22 cellular contexts compared by ENCODE assay signal in the genomic region with DNA sequence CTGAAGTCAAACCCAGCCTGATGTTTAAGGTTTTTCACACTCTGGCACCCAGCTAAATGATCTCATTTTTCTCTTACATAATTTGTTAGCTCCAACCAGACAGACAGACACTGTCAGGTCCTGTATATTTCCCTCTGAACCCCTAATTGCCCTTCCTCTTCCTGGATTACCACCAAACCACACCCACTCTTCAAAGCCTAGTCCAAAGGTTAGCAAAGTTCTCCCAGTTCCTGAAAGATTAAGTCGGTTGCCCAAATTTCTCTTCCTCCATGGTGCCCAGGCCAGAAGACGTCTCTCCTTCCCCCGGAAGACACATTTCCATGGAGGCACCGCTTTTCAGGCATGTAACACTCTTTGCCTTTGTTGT.
DNase-seq lines count a peak whose midpoint lies in the region; ATAC-seq and TF ChIP-seq lines count a peak whose summit lies in the region.
"Had no signal": no experiment of that assay in that cellular context is flagged by ENCODE, and none has a peak within 500 bp of the region (broad histone marks: within the 10 kb centered on the region; RNA-seq: fewer than 3 reads in every experiment).

No MANE protein-coding gene starts in this region.

- no peaks in the 10 kb centered on the region for H3K36me3 ChIP-seq in heart left ventricle
- no peaks in the 10 kb centered on the region for H3K36me3 ChIP-seq in left lung
- H3K36me3 ChIP-seq in upper lobe of right lung, result no peaks in the 10 kb centered on the region
- H3K36me3 ChIP-seq: ascending aorta, esophagus squamous epithelium, upper lobe of left lung had no signal

- DNase-seq in heart left ventricle (no peak), Right ventricle myocardium inferior (ENCODE audit: missing footprints) (no peak), SKM-1 treated with dmso at 0.1 percent for 144 hours (lab: John Stamatoyannopoulos, UW; ENCODE audit: unreplicated experiment) (peak; percentile 72), left lung (no peak), upper lobe of right lung (no peak), NCI-H1092 treated with DMSO at 0.1 percent for 48 hours (lab: John Stamatoyannopoulos, UW) (no peak), omental fat pad (ENCODE audit: low spot score) (no peak), cortex of kidney (lab: John Stamatoyannopoulos, UW) (no peak)
- DNase-seq: activated CD4-positive, alpha-beta T cell treated with anti-CD3 and anti-CD28 coated beads for 48 hours; activated CD8-positive, alpha-beta memory T cell treated with anti-CD3 and anti-CD28 coated beads, Interleukin-2, amount 10 ng/mL, durations not matched to agents 7 days and 5 days; effector memory CD8-positive, alpha-beta T cell; esophagus squamous epithelium; kidney; mesendoderm; naive thymus-derived CD8-positive, alpha-beta T cell; NCI-H146; NCI-H2171 treated with DMSO at 0.1 percent for 48 hours; OCI-M1; SHP77; upper lobe of left lung had no signal

- H3K27ac ChIP-seq in heart left ventricle, result peak overlapping the region in 8 of 12 donors; percentile 17 to 84 (median 62)
- H3K27ac ChIP-seq in left lung, result no peak overlapping the region
- H3K27ac ChIP-seq in upper lobe of right lung, result no peak overlapping the region
- H3K27ac ChIP-seq: ascending aorta, upper lobe of left lung had no signal

- ATAC-seq in heart left ventricle (no peak), Right ventricle myocardium inferior (no peak), left lung (peak; percentile 44), upper lobe of right lung (peak; percentile 57), omental fat pad (ENCODE audit: low FRiP score) (no peak)
- ATAC-seq: activated CD8-positive, alpha-beta memory T cell treated with anti-CD3 and anti-CD28 coated beads, Interleukin-2, amount 10 ng/mL, durations not matched to agents 7 days and 5 days; activated naive CD4-positive, alpha-beta T cell treated with anti-CD3 and anti-CD28 coated beads, Interleukin-2, amount 50 U/mL, for 72 hours; effector memory CD8-positive, alpha-beta T cell; naive thymus-derived CD8-positive, alpha-beta T cell had no signal

- H3K27me3 ChIP-seq in heart left ventricle, result no peaks in the 10 kb centered on the region
- no peaks in the 10 kb centered on the region for H3K27me3 ChIP-seq in left lung
- no peaks in the 10 kb centered on the region for H3K27me3 ChIP-seq in upper lobe of right lung
- H3K27me3 ChIP-seq: ascending aorta, esophagus squamous epithelium, upper lobe of left lung had no signal

- TF ChIP-seq POLR2A in heart left ventricle (IDR thresholded peaks at IDR 0.05), result no peak

- no peak for TF ChIP-seq CTCF in heart left ventricle (IDR thresholded peaks at IDR 0.05)
- TF ChIP-seq CTCF in left lung (IDR thresholded peaks at IDR 0.05), result no peak
- TF ChIP-seq CTCF in upper lobe of right lung (IDR thresholded peaks at IDR 0.05), result no peak
- TF ChIP-seq CTCF in omental fat pad (IDR thresholded peaks at IDR 0.05), result no peak

- H3K4me3 ChIP-seq in heart left ventricle (no peak overlapping the region), left lung (no peak overlapping the region), upper lobe of right lung (no peak overlapping the region)
- H3K4me3 ChIP-seq: ascending aorta, esophagus squamous epithelium, upper lobe of left lung had no signal

- peaks cover 0 to 26% (median 16%) of the 10 kb centered on the region in 12 donors for H3K4me1 ChIP-seq in heart left ventricle
- peaks cover 0 to 9% of the 10 kb centered on the region in 2 donors for H3K4me1 ChIP-seq in left lung
- H3K4me1 ChIP-seq in upper lobe of right lung, result no peaks in the 10 kb centered on the region

- whole genome bisulfite sequencing in heart left ventricle, 4 donors, result 49 to 72% (median 55%) methylated on average over 4 of the region's 4 CpGs

- intact Hi-C loops in heart left ventricle (cut with DNase I) (no loop called here), Right ventricle myocardium inferior (cut with DNase I) (no loop called here), left lung (cut with DNase I) (no loop called here), upper lobe of right lung (cut with DNase I) (no loop called here)

- no peaks in the 10 kb centered on the region for H3K9me3 ChIP-seq in heart left ventricle
- H3K9me3 ChIP-seq in left lung, result no peaks in the 10 kb centered on the region
- H3K9me3 ChIP-seq in upper lobe of right lung, result no peaks in the 10 kb centered on the region
- H3K9me3 ChIP-seq: ascending aorta, esophagus squamous epithelium, upper lobe of left lung had no signal

Comparison
In these comparisons a context has a peak if more than half of its experiments do, and no peak if none do; other contexts are left out.
1. ATAC-seq: peak in left lung (single experiment) and upper lobe of right lung (single experiment); none in heart left ventricle (0 of 4), Right ventricle myocardium inferior (single experiment) and omental fat pad (single experiment).
2. H3K27ac ChIP-seq: peak in heart left ventricle (8 of 12); none in left lung (0 of 2) and upper lobe of right lung (single experiment).